11 cellular contexts compared by ENCODE assay signal in the genomic region with DNA sequence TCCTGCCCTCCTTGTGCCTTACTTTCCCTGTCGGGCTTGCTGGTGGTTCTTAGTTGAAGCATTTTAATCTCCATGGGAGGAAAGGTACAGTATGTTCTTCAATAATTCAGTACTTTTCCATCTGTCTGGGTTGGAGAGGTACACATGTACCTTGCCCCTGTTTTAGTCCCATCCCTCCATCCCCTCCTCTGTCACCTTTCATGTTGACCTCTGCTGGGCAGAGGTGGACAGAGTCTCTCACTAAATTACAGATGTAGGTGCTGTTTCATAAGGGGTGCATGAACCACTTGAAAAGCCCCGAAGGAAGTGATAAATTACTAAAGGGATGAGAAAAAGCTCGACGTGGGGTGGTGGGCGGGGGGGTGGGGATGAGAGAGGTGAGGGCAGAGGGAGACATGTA. TPM values are rescaled to one million over a fixed set of nuclear protein-coding genes. Genes with fewer than 3 reads are reported as not detected.
DNase-seq lines count a peak whose midpoint lies in the region; ATAC-seq and TF ChIP-seq lines count a peak whose summit lies in the region.
"Had no signal": no experiment of that assay in that cellular context is flagged by ENCODE, and none has a peak within 500 bp of the region (broad histone marks: within the 10 kb centered on the region; RNA-seq: fewer than 3 reads in every experiment).

No MANE protein-coding gene starts in this region.

- intact Hi-C loops in CD8-positive, alpha-beta T cell (cut with DNase I, micrococcal nuclease) = no loop called here
- intact Hi-C loops in PC-9 (cut with micrococcal nuclease; ENCODE audit: unreplicated experiment) = loop anchor here (2.0 kb wide), 1 partner anchor 282 kb away; the partner anchor contains the start of gene EPHB4

- H3K4me3 Mint-ChIP-seq in CD8-positive, alpha-beta T cell = peak overlapping the region; percentile 72
- peak overlapping the region; percentile 91 to 92 for H3K4me3 Mint-ChIP-seq in effector memory CD8-positive, alpha-beta T cell

- peaks cover 70% of the 10 kb centered on the region for H3K79me2 ChIP-seq in PC-9 (ENCODE audit: low read depth)

- H3K9me3 ChIP-seq in CD8-positive, alpha-beta T cell (ENCODE audit: low read length) = no peaks in the 10 kb centered on the region
- no peaks in the 10 kb centered on the region for H3K9me3 ChIP-seq in PC-9 (ENCODE audit: insufficient read depth, low read depth)

- POLR2A ChIA-PET in CD8-positive, alpha-beta T cell (lab: Charles Lee) = interaction anchor here (0.6 to 1.3 kb wide), 3 partner anchors 8 to 10 kb away, joined by 3 read pairs; no protein-coding TSS in a partner anchor
- POLR2A ChIA-PET in PC-9 (lab: Charles Lee; ENCODE audit: unreplicated experiment) = no interaction called here

- no TSS peak for BruUV-seq in PC-9 (replicated peaks; lab: Mats Ljungman, UMichigan)

- H3K27me3 ChIP-seq in CD8-positive, alpha-beta T cell (ENCODE audit: insufficient read depth, low read length) = no peaks in the 10 kb centered on the region
- no peaks in the 10 kb centered on the region for H3K27me3 ChIP-seq in PC-9 (ENCODE audit: insufficient read depth, low read depth)

- no peaks in the 10 kb centered on the region for H3K9me2 ChIP-seq in PC-9 (ENCODE audit: insufficient read depth)

- peaks cover 79% of the 10 kb centered on the region for H3F3A ChIP-seq in PC-9 (ENCODE audit: insufficient read depth, low read depth)

- TF ChIP-seq CTCF in CD8-positive, alpha-beta T cell (IDR thresholded peaks at IDR 0.05) = no peak
- no peak for TF ChIP-seq CTCF in PC-9 (conservative IDR thresholded peaks at IDR 0.05)

- peak overlapping the region; percentile 76 for H3K4me2 ChIP-seq in PC-9

- H3K27me3 Mint-ChIP-seq in CD8-positive, alpha-beta T cell (ENCODE audit: low read depth) = no peaks in the 10 kb centered on the region
- H3K27me3 Mint-ChIP-seq in effector memory CD8-positive, alpha-beta T cell = no peaks in the 10 kb centered on the region

- H3K36me3 Mint-ChIP-seq in CD8-positive, alpha-beta T cell = peaks cover 9% of the 10 kb centered on the region
- peaks cover 5% of the 10 kb centered on the region for H3K36me3 Mint-ChIP-seq in effector memory CD8-positive, alpha-beta T cell (ENCODE audit: insufficient read depth)

- no peak overlapping the region for H2AFZ ChIP-seq in PC-9

- H3K9me3 Mint-ChIP-seq in CD8-positive, alpha-beta T cell = no peaks in the 10 kb centered on the region
- H3K9me3 Mint-ChIP-seq in effector memory CD8-positive, alpha-beta T cell = no peaks in the 10 kb centered on the region

- no peak overlapping the region for H3K4me3 ChIP-seq in CD8-positive, alpha-beta T cell (ENCODE audit: low read depth, low read length)
- H3K4me3 ChIP-seq in PC-9 = no peak overlapping the region
- H3K4me3 ChIP-seq: SK-N-MC had no signal

- no peak for ATAC-seq in CD8-positive, alpha-beta T cell
- no peak for ATAC-seq in effector memory CD8-positive, alpha-beta T cell (replicated peaks)
- ATAC-seq in GM18498 (IDR thresholded peaks at IDR 0.05; ENCODE audit: unreplicated experiment) (no peak), GM21367 (IDR thresholded peaks at IDR 0.05; ENCODE audit: unreplicated experiment) (no peak), HG03571 (IDR thresholded peaks at IDR 0.05; ENCODE audit: unreplicated experiment) (no peak)

- no peak for DNase-seq in CD8-positive, alpha-beta T cell
- DNase-seq in PC-9 (no peak), pons (ENCODE audit: low spot score) (peak; percentile 2), SW480 (ENCODE audit: low spot score) (no peak)
- DNase-seq in effector memory CD8-positive, alpha-beta T cell = no peak
- DNase-seq: DMS79 treated with DMSO at 0.1 percent for 48 hours, NCI-H1417 treated with DMSO at 0.1 percent for 48 hours had no signal

- no peaks in the 10 kb centered on the region for H3K36me3 ChIP-seq in CD8-positive, alpha-beta T cell (ENCODE audit: insufficient read depth, low read length)
- H3K36me3 ChIP-seq in PC-9 (ENCODE audit: low read depth) = no peaks in the 10 kb centered on the region; the same call in 1 of the 2 replicates

- H3K27ac ChIP-seq in CD8-positive, alpha-beta T cell (ENCODE audit: low read depth, low read length) = no peak overlapping the region
- peak overlapping the region; percentile 98 for H3K27ac ChIP-seq in PC-9
- H3K27ac ChIP-seq: SK-N-MC had no signal

- H3K4me1 ChIP-seq in CD8-positive, alpha-beta T cell (ENCODE audit: insufficient read depth, low read length) = peaks cover 90% of the 10 kb centered on the region
- peaks cover 90% of the 10 kb centered on the region for H3K4me1 ChIP-seq in PC-9 (replicated peaks; ENCODE audit: insufficient read depth)

- peaks cover 91% of the 10 kb centered on the region for H3K4me1 Mint-ChIP-seq in CD8-positive, alpha-beta T cell (ENCODE audit: low read depth)
- H3K4me1 Mint-ChIP-seq in effector memory CD8-positive, alpha-beta T cell (ENCODE audit: low read depth in 2 of 2) = peaks cover 81 to 83% of the 10 kb centered on the region in 2 donors

- CTCF ChIA-PET in CD8-positive, alpha-beta T cell (lab: Charles Lee) = interaction anchor here (1.1 to 4.1 kb wide), 8 partner anchors 10 to 75 kb away, joined by 3 to 34 read pairs (median 9); no protein-coding TSS in a partner anchor
- CTCF ChIA-PET in PC-9 (lab: Charles Lee) = interaction anchor here (0.6 to 1.0 kb wide), 5 partner anchors 11 to 163 kb away, joined by 3 to 8 read pairs (median 6); partner anchors contain the start of gene POP7

- no peaks in the 10 kb centered on the region for H4K20me1 ChIP-seq in PC-9 (ENCODE audit: insufficient read depth)

- peak overlapping the region; percentile 91 for H3K27ac Mint-ChIP-seq in CD8-positive, alpha-beta T cell
- peak overlapping the region; percentile 93 to 95 for H3K27ac Mint-ChIP-seq in effector memory CD8-positive, alpha-beta T cell

RNA-seq across cellular contexts. Expression of gene AGFG2, which starts 5.4 kb away (rescaled TPM):
- total RNA-seq in CD8-positive, alpha-beta T cell = 1 to 10 TPM; 4.4 to 6.3 TPM
- total RNA-seq in PC-9 (2021) = 30.4 and 35.2 TPM in 2 replicates

RNA-seq across cellular contexts. Expression of gene SAP25, which starts 29.3 kb away (rescaled TPM):
- total RNA-seq in CD8-positive, alpha-beta T cell = 10 to 100 TPM; 30.2 to 30.5 TPM
- total RNA-seq in PC-9 (2021) = 11.0 and 15.3 TPM in 2 replicates

RNA-seq across cellular contexts. Expression of gene LRCH4, which starts 41.5 kb away (rescaled TPM):
- total RNA-seq in CD8-positive, alpha-beta T cell = 100 to 1,000 TPM; 244 to 254 TPM
- 86.6 and 89.6 TPM in 2 replicates for total RNA-seq in PC-9 (2021)

RNA-seq across cellular contexts. Expression of gene FBXO24, which starts 41.7 kb away (rescaled TPM):
- under 1 TPM; 0.30 to 0.53 TPM for total RNA-seq in CD8-positive, alpha-beta T cell
- 2.7 and 4.6 TPM in 2 replicates for total RNA-seq in PC-9 (2021)

RNA-seq across cellular contexts. Expression of gene PCOLCE, which starts 57.8 kb away (rescaled TPM):
- 1 to 10 TPM; 7.9 to 8.0 TPM for total RNA-seq in CD8-positive, alpha-beta T cell
- total RNA-seq in PC-9 (2021) = 25.1 and 35.2 TPM in 2 replicates
